Comparison of ENCODE assay signal across 1 cellular context in the genomic region with DNA sequence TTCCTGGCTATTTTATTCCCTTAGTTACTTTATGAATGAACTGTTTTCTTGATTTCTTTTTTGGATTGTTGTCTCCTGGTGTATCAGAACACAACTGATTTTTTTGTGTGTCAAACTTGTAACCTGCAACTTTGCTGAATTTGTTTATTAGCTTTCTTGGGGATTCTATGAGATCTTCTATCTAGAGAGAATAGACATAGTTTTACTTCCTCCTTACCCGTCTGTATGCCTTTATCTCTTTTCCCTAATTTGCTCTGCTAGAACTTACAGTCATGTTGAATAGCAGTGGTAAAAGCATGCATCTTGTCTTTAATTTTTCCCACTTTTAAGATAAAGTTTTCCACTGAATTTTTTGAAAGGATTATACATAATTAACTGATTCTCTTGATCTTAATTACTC.
TF ChIP-seq lines count a peak whose summit lies in the region.

No MANE protein-coding gene starts in this region.

TF ChIP-seq in GM12878, 131 proteins besides CTCF, POLR2A, EP300 and RAD21:
- TF ChIP-seq FOS (IDR thresholded peaks at IDR 0.05; ENCODE audit: borderline replicate concordance, extremely low read depth, insufficient read length) (no peak), EED (IDR thresholded peaks at IDR 0.05; ENCODE audit: low read depth) (no peak), RUNX3 (IDR thresholded peaks at IDR 0.05; ENCODE audit: low read length) (no peak), PAX5 (IDR thresholded peaks at IDR 0.05; ENCODE audit: borderline replicate concordance, low read depth, low read length) (no peak), KAT2A (conservative IDR thresholded peaks at IDR 0.05; ENCODE audit: control insufficient read depth, low read depth, low read length) (no peak), KLF5 (IDR thresholded peaks at IDR 0.05; ENCODE audit: partially characterized antibody) (no peak), JUND (IDR thresholded peaks at IDR 0.05; ENCODE audit: low read depth, low read length) (no peak), MEF2A (IDR thresholded peaks at IDR 0.05; ENCODE audit: insufficient read depth, low read depth, low read length) (no peak), DPF2 (IDR thresholded peaks at IDR 0.05) (no peak), POLR2AphosphoS5 (IDR thresholded peaks at IDR 0.05; ENCODE audit: low read length) (no peak), SUPT20H (IDR thresholded peaks at IDR 0.05; ENCODE audit: borderline replicate concordance, control insufficient read depth, low read depth, low read length) (no peak), RCOR1 (conservative IDR thresholded peaks at IDR 0.05; ENCODE audit: low read depth, low read length) (no peak), STAT1 (conservative IDR thresholded peaks at IDR 0.05) (no peak), BCL3 (IDR thresholded peaks at IDR 0.05; ENCODE audit: borderline replicate concordance, insufficient read depth, low read depth, low read length, poor library complexity, severe bottlenecking) (no peak), TARDBP (IDR thresholded peaks at IDR 0.05; ENCODE audit: borderline replicate concordance) (no peak), IRF3 (IDR thresholded peaks at IDR 0.05) (no peak)
- TF ChIP-seq, protein P1, sequence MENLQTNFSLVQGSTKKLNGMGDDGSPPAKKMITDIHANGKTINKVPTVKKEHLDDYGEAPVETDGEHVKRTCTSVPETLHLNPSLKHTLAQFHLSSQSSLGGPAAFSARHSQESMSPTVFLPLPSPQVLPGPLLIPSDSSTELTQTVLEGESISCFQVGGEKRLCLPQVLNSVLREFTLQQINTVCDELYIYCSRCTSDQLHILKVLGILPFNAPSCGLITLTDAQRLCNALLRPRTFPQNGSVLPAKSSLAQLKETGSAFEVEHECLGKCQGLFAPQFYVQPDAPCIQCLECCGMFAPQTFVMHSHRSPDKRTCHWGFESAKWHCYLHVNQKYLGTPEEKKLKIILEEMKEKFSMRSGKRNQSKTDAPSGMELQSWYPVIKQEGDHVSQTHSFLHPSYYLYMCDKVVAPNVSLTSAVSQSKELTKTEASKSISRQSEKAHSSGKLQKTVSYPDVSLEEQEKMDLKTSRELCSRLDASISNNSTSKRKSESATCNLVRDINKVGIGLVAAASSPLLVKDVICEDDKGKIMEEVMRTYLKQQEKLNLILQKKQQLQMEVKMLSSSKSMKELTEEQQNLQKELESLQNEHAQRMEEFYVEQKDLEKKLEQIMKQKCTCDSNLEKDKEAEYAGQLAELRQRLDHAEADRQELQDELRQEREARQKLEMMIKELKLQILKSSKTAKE (IDR thresholded peaks at IDR 0.05; ENCODE audit: low read depth, poor library complexity, severe bottlenecking): no peak
